In the genomic region with DNA sequence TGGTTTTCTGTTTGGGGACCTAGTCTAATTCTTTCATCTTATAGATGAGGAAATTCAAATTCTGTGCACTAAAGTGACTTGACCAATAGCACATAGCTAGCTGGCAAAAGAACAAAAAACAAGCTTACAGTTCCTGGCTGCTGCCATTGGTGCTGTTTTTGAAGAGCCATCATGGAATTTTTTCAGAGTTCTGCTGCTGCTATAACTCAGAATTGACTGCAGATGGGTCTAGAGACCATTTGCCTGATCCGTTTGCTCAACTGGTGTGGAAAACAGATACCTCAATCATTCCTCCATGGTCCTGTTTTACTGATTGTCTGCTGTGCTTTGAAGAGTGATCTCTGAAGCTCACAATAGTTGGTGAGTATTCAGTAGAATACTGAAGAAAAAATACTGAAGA, we compare ENCODE assay signal across 1 cellular context.
TF ChIP-seq lines count a peak whose summit lies in the region.

No MANE protein-coding gene starts in this region.

TF ChIP-seq in WTC11, 78 proteins besides CTCF, POLR2A, EP300 and RAD21 (continued from another document):
- TF ChIP-seq, protein P1, sequence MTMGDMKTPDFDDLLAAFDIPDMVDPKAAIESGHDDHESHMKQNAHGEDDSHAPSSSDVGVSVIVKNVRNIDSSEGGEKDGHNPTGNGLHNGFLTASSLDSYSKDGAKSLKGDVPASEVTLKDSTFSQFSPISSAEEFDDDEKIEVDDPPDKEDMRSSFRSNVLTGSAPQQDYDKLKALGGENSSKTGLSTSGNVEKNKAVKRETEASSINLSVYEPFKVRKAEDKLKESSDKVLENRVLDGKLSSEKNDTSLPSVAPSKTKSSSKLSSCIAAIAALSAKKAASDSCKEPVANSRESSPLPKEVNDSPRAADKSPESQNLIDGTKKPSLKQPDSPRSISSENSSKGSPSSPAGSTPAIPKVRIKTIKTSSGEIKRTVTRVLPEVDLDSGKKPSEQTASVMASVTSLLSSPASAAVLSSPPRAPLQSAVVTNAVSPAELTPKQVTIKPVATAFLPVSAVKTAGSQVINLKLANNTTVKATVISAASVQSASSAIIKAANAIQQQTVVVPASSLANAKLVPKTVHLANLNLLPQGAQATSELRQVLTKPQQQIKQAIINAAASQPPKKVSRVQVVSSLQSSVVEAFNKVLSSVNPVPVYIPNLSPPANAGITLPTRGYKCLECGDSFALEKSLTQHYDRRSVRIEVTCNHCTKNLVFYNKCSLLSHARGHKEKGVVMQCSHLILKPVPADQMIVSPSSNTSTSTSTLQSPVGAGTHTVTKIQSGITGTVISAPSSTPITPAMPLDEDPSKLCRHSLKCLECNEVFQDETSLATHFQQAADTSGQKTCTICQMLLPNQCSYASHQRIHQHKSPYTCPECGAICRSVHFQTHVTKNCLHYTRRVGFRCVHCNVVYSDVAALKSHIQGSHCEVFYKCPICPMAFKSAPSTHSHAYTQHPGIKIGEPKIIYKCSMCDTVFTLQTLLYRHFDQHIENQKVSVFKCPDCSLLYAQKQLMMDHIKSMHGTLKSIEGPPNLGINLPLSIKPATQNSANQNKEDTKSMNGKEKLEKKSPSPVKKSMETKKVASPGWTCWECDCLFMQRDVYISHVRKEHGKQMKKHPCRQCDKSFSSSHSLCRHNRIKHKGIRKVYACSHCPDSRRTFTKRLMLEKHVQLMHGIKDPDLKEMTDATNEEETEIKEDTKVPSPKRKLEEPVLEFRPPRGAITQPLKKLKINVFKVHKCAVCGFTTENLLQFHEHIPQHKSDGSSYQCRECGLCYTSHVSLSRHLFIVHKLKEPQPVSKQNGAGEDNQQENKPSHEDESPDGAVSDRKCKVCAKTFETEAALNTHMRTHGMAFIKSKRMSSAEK (CRISPR knock-in tag; IDR thresholded peaks at IDR 0.05; ENCODE audit: borderline replicate concordance): no peak
- TF ChIP-seq ZNF121 (CRISPR knock-in tag; IDR thresholded peaks at IDR 0.05): no peak
- TF ChIP-seq, protein P2, sequence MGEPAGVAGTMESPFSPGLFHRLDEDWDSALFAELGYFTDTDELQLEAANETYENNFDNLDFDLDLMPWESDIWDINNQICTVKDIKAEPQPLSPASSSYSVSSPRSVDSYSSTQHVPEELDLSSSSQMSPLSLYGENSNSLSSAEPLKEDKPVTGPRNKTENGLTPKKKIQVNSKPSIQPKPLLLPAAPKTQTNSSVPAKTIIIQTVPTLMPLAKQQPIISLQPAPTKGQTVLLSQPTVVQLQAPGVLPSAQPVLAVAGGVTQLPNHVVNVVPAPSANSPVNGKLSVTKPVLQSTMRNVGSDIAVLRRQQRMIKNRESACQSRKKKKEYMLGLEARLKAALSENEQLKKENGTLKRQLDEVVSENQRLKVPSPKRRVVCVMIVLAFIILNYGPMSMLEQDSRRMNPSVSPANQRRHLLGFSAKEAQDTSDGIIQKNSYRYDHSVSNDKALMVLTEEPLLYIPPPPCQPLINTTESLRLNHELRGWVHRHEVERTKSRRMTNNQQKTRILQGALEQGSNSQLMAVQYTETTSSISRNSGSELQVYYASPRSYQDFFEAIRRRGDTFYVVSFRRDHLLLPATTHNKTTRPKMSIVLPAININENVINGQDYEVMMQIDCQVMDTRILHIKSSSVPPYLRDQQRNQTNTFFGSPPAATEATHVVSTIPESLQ (CRISPR knock-in tag; IDR thresholded peaks at IDR 0.05): no peak
- no peak for TF ChIP-seq RELA (CRISPR knock-in tag; IDR thresholded peaks at IDR 0.05; ENCODE audit: borderline replicate concordance)
